Comparison of ENCODE assay signal across 21 cellular contexts in genomic region chr20:25301357-25301920, GRCh38. TPM values are rescaled to one million over a fixed set of nuclear protein-coding genes. Genes with fewer than 3 reads are reported as not detected.
DNase-seq lines count a peak whose midpoint lies in the region; ATAC-seq, FAIRE-seq and TF ChIP-seq lines count a peak whose summit lies in the region.
"Had no signal": no experiment of that assay in that cellular context is flagged by ENCODE, and none has a peak within 500 bp of the region (broad histone marks: within the 10 kb centered on the region; RNA-seq: fewer than 3 reads in every experiment).

No MANE protein-coding gene starts in this region.

- intact Hi-C loops in dorsolateral prefrontal cortex (cut with DNase I): no loop called here
- intact Hi-C loops in kidney (cut with DNase I): no loop called here

- H3K4me3 ChIP-seq in dorsolateral prefrontal cortex (no peak overlapping the region), kidney (ENCODE audit: low read length in 2 of 2) (no peak overlapping the region)

- H3K4me3 Mint-ChIP-seq in stimulated activated naive CD8-positive, alpha-beta T cell treated with anti-CD3 and anti-CD28 coated beads, Interleukin-15, amount 100 ng/mL, for 72 hours: no peak overlapping the region
- H3K4me3 Mint-ChIP-seq: activated CD4-positive, alpha-beta T cell treated with anti-CD3 and anti-CD28 coated beads for 36 hours; activated naive CD8-positive, alpha-beta T cell treated with anti-CD3 and anti-CD28 coated beads, Interleukin-2, amount 10 ng/mL, durations not matched to agents 7 days and 5 days had no signal

- no peaks in the 10 kb centered on the region for H3K27me3 ChIP-seq in dorsolateral prefrontal cortex

- H3K9ac ChIP-seq in kidney (ENCODE audit: low read length in 2 of 2): no peak overlapping the region

- peak; percentile 25 for ATAC-seq in stimulated activated naive CD8-positive, alpha-beta T cell treated with anti-CD3 and anti-CD28 coated beads, Interleukin-15, amount 100 ng/mL, for 72 hours
- no peak for ATAC-seq in stimulated activated naive CD8-positive, alpha-beta T cell treated with anti-CD3 and anti-CD28 coated beads, Interleukin-15, Interleukin-2, amounts not matched to agents 100 U/mL and 50 U/mL, for 24 hours
- ATAC-seq in HG03108 (IDR thresholded peaks at IDR 0.05; ENCODE audit: unreplicated experiment) (no peak), GM21723 (IDR thresholded peaks at IDR 0.05; ENCODE audit: unreplicated experiment) (no peak)
- ATAC-seq: activated CD4-positive, alpha-beta T cell treated with anti-CD3 and anti-CD28 coated beads for 36 hours; HCT116 had no signal

- no peak for DNase-seq in stimulated activated naive CD8-positive, alpha-beta T cell treated with anti-CD3 and anti-CD28 coated beads, Interleukin-15, amount 100 ng/mL, for 72 hours
- DNase-seq in stimulated activated naive CD8-positive, alpha-beta T cell treated with anti-CD3 and anti-CD28 coated beads, Interleukin-15, Interleukin-2, amounts not matched to agents 100 U/mL and 50 U/mL, for 24 hours: no peak
- DNase-seq in dorsolateral prefrontal cortex: no peak
- peak; percentile 61 for DNase-seq in kidney
- DNase-seq in DMS153 treated with DMSO at 0.1 percent for 48 hours (lab: John Stamatoyannopoulos, UW; ENCODE audit: unreplicated experiment): no peak
- DNase-seq in DMS114 treated with DMSO at 0.1 percent for 48 hours (lab: John Stamatoyannopoulos, UW; ENCODE audit: unreplicated experiment): no peak
- DNase-seq: activated CD4-positive, alpha-beta T cell treated with anti-CD3 and anti-CD28 coated beads for 36 hours; activated naive CD8-positive, alpha-beta T cell treated with anti-CD3 and anti-CD28 coated beads, Interleukin-2, amount 10 ng/mL, durations not matched to agents 7 days and 5 days; effector memory CD4-positive, alpha-beta T cell; GF-D8; naive B cell; NCI-H1930; NCI-H446 treated with DMSO at 0.1 percent for 48 hours; stimulated activated CD4-positive, alpha-beta T cell treated with anti-CD3 and anti-CD28 coated beads, Interleukin-15, amount 100 ng/mL, for 24 hours; T1000 had no signal

- H3K27ac ChIP-seq in dorsolateral prefrontal cortex: peak overlapping the region in 37 of 59 donors; percentile 0 to 71 (median 32)
- no peak overlapping the region for H3K27ac ChIP-seq in kidney (ENCODE audit: low read depth in 2 of 2, low read length in 2 of 2)

- no peaks in the 10 kb centered on the region for H3K9me3 ChIP-seq in kidney (ENCODE audit: control insufficient read depth in 1 of 2, low read length in 2 of 2)

- TF ChIP-seq CTCF in dorsolateral prefrontal cortex (IDR thresholded peaks at IDR 0.05 in 54 of 56, conservative IDR thresholded peaks at IDR 0.05 in 2 of 56; ENCODE audit: low read depth in 1 of 56, partially characterized antibody in 56 of 56) (no peak), kidney (IDR thresholded peaks at IDR 0.05; ENCODE audit: borderline replicate concordance, extremely low read depth, insufficient read depth) (no peak)

- H3K4me1 ChIP-seq in kidney (ENCODE audit: control insufficient read depth in 1 of 2, insufficient read depth in 1 of 2, low read depth in 1 of 2, low read length in 2 of 2): peaks cover 0 to 5% of the 10 kb centered on the region in 2 donors

- H3K9me3 Mint-ChIP-seq in stimulated activated naive CD8-positive, alpha-beta T cell treated with anti-CD3 and anti-CD28 coated beads, Interleukin-15, amount 100 ng/mL, for 72 hours: no peaks in the 10 kb centered on the region
- H3K9me3 Mint-ChIP-seq: activated naive CD8-positive, alpha-beta T cell treated with anti-CD3 and anti-CD28 coated beads, Interleukin-2, amount 10 ng/mL, durations not matched to agents 7 days and 5 days; naive B cell had no signal

- H3K4me1 Mint-ChIP-seq in stimulated activated naive CD8-positive, alpha-beta T cell treated with anti-CD3 and anti-CD28 coated beads, Interleukin-15, amount 100 ng/mL, for 72 hours: peaks cover 22% of the 10 kb centered on the region
- H3K4me1 Mint-ChIP-seq: activated CD4-positive, alpha-beta T cell treated with anti-CD3 and anti-CD28 coated beads for 36 hours; activated naive CD8-positive, alpha-beta T cell treated with anti-CD3 and anti-CD28 coated beads, Interleukin-2, amount 10 ng/mL, durations not matched to agents 7 days and 5 days had no signal

- no peak for FAIRE-seq in kidney (lab: Jason Lieb, UNC)
- FAIRE-seq: bronchial epithelial cell, D721Med had no signal

- peaks cover 3 to 7% of the 10 kb centered on the region in 2 donors for H3K36me3 ChIP-seq in kidney (ENCODE audit: control insufficient read depth in 1 of 2, insufficient read depth in 2 of 2, low read length in 2 of 2)

- peak overlapping the region; percentile 66 to 80 for H3K27ac Mint-ChIP-seq in stimulated activated naive CD8-positive, alpha-beta T cell treated with anti-CD3 and anti-CD28 coated beads, Interleukin-15, amount 100 ng/mL, for 72 hours
- H3K27ac Mint-ChIP-seq: activated CD4-positive, alpha-beta T cell treated with anti-CD3 and anti-CD28 coated beads for 36 hours; activated naive CD8-positive, alpha-beta T cell treated with anti-CD3 and anti-CD28 coated beads, Interleukin-2, amount 10 ng/mL, durations not matched to agents 7 days and 5 days; progenitor cell of endocrine pancreas had no signal

- H3K27me3 Mint-ChIP-seq in stimulated activated naive CD8-positive, alpha-beta T cell treated with anti-CD3 and anti-CD28 coated beads, Interleukin-15, amount 100 ng/mL, for 72 hours: no peaks in the 10 kb centered on the region
- H3K27me3 Mint-ChIP-seq: activated CD4-positive, alpha-beta T cell treated with anti-CD3 and anti-CD28 coated beads for 36 hours; activated naive CD8-positive, alpha-beta T cell treated with anti-CD3 and anti-CD28 coated beads, Interleukin-2, amount 10 ng/mL, durations not matched to agents 7 days and 5 days; naive B cell; progenitor cell of endocrine pancreas had no signal

RNA-seq across cellular contexts. Expression of gene PYGB, which starts 53.6 kb away (rescaled TPM):
- total RNA-seq in dorsolateral prefrontal cortex: 100 to 1,000 TPM in 116 of 120 experiments, 10 to 100 TPM in 4; 83.2 to 226 (median 146) TPM
- 176 TPM for total RNA-seq in kidney
- 50.9 TPM for polyA plus RNA-seq in kidney (ENCODE audit: insufficient read depth, low read depth, low replicate concordance)

Comparison
In these comparisons a context has a peak if more than half of its experiments do, and no peak if none do; other contexts are left out.
1. H3K27ac ChIP-seq: peak in dorsolateral prefrontal cortex (37 of 59); none in kidney (0 of 2).